ENCODE assay signal across 13 cellular contexts in genomic region chr9:73022353-73022752, GRCh38.
DNase-seq lines count a peak whose midpoint lies in the region; ATAC-seq, FAIRE-seq and TF ChIP-seq lines count a peak whose summit lies in the region.
"Had no signal": no experiment of that assay in that cellular context is flagged by ENCODE, and none has a peak within 500 bp of the region (broad histone marks: within the 10 kb centered on the region; RNA-seq: fewer than 3 reads in every experiment).

No MANE protein-coding gene starts in this region.

- H3K27me3 Mint-ChIP-seq in Calu3 (ENCODE audit: unreplicated experiment), result no peaks in the 10 kb centered on the region

- H3K4me1 Mint-ChIP-seq in Calu3 (ENCODE audit: low read depth, unreplicated experiment), result peaks cover 13% of the 10 kb centered on the region

- FAIRE-seq in A549 (lab: Jason Lieb, UNC), result peak; percentile 84
- FAIRE-seq in pancreas (lab: Jason Lieb, UNC), result peak; percentile 41
- FAIRE-seq: GM12878 had no signal

- 18% methylated on average over 2 of the region's 2 CpGs for WGBS in A549 (ENCODE audit: missing lambda C conversion rate)
- WGBS in esophagus muscularis mucosa, result 53% methylated on average over 2 of the region's 2 CpGs
- 41 to 49% methylated on average over 2 of the region's 2 CpGs for WGBS in pancreas, 2 donors

- H3K9me3 Mint-ChIP-seq in Calu3 (ENCODE audit: low read depth, unreplicated experiment), result no peaks in the 10 kb centered on the region

- no peaks in the 10 kb centered on the region for H3K36me3 Mint-ChIP-seq in Calu3 (ENCODE audit: insufficient read depth, unreplicated experiment)
- H3K36me3 Mint-ChIP-seq: CD4-positive, alpha-beta memory T cell had no signal

- no TSS peak for BruUV-seq in Calu3 (replicated peaks; lab: Mats Ljungman, UMichigan)

- TF ChIP-seq EP300 in A549 (IDR thresholded peaks at IDR 0.05), result no peak
- TF ChIP-seq EP300 in esophagus muscularis mucosa (IDR thresholded peaks at IDR 0.05), result no peak

- ATAC-seq in A549 (no peak), pancreas (peak in 2 of 4 donors; percentile 21 to 30)

- H4K20me1 ChIP-seq in Loucy (ENCODE audit: insufficient read depth, low read length, poor library complexity, severe bottlenecking), result no peaks in the 10 kb centered on the region
- H4K20me1 ChIP-seq: BLaER1 had no signal

- H3K4me2 ChIP-seq in A549 (peak overlapping the region; percentile 71; the same call in 2 of the 3 replicates), Loucy (ENCODE audit: low read depth, low read length, poor library complexity, severe bottlenecking) (no peak overlapping the region)
- H3K4me2 ChIP-seq: KMS-11 had no signal

- H3K4me3 ChIP-seq in A549 (no peak overlapping the region), Loucy (ENCODE audit: low read length, poor library complexity, severe bottlenecking) (no peak overlapping the region), esophagus muscularis mucosa (no peak overlapping the region), pancreas (no peak overlapping the region)
- H3K4me3 ChIP-seq: BLaER1, GM12878 had no signal

- no peak for TF ChIP-seq CTCF in A549 (IDR thresholded peaks at IDR 0.05)
- TF ChIP-seq CTCF in Loucy (conservative IDR thresholded peaks at IDR 0.05; ENCODE audit: low read length), result no peak
- no peak for TF ChIP-seq CTCF in esophagus muscularis mucosa (IDR thresholded peaks at IDR 0.05)
- no peak for TF ChIP-seq CTCF in pancreas (IDR thresholded peaks at IDR 0.05)
- no peak for TF ChIP-seq CTCF in Calu3 (IDR thresholded peaks at IDR 0.05; ENCODE audit: unreplicated experiment)

- TF ChIP-seq RAD21 in A549 (conservative IDR thresholded peaks at IDR 0.05 in 1 of 2, IDR thresholded peaks at IDR 0.05 in 1 of 2), result no peak

- H3K27ac ChIP-seq in A549, result peak overlapping the region; percentile 87 to 89
- H3K27ac ChIP-seq in esophagus muscularis mucosa (replicated peaks in 1 of 4), result peak overlapping the region in 3 of 4 donors; percentile 75 to 76 (median 75)
- H3K27ac ChIP-seq in pancreas, result no peak overlapping the region
- H3K27ac ChIP-seq: KMS-11 had no signal

- POLR2A ChIA-PET in A549 (lab: Yijun Ruan, JAX), result interaction anchor here (1.3 to 1.7 kb wide), 2 partner anchors 72 to 97 kb away, joined by 3 to 6 read pairs; no protein-coding TSS in a partner anchor

- no peak overlapping the region for H3K4me3 Mint-ChIP-seq in Calu3 (ENCODE audit: low read depth, unreplicated experiment)

- no peaks in the 10 kb centered on the region for H3K36me3 ChIP-seq in Loucy (ENCODE audit: insufficient read depth, low read length)
- H3K36me3 ChIP-seq in esophagus muscularis mucosa, result no peaks in the 10 kb centered on the region
- H3K36me3 ChIP-seq in pancreas, result no peaks in the 10 kb centered on the region
- H3K36me3 ChIP-seq: BLaER1 had no signal

- H3K4me1 ChIP-seq in A549, result peaks cover 26% of the 10 kb centered on the region
- peaks cover 10% of the 10 kb centered on the region for H3K4me1 ChIP-seq in Loucy (ENCODE audit: insufficient read depth, low read length, poor library complexity, severe bottlenecking)
- H3K4me1 ChIP-seq in esophagus muscularis mucosa, result peaks cover 0 to 25% (median 20%) of the 10 kb centered on the region in 4 donors
- peaks cover 4 to 6% (median 4%) of the 10 kb centered on the region in 3 donors for H3K4me1 ChIP-seq in pancreas

- H3K79me2 ChIP-seq in Loucy (ENCODE audit: insufficient read depth, low read length), result no peaks in the 10 kb centered on the region

- H2AFZ ChIP-seq in Loucy (ENCODE audit: low read length), result 0 out of 2 replicates have a peak overlapping the region, but pooled peaks have one; percentile 2

- DNase-seq in A549 (ENCODE audit: low read depth in 1 of 2, low spot score in 1 of 2) (no peak), esophagus muscularis mucosa (ENCODE audit: extremely low spot score) (no peak), pancreas (no peak), Calu3 (no peak)
- no peak for DNase-seq in activated CD4-positive, alpha-beta T cell treated with anti-CD3 and anti-CD28 coated beads for 4 hours
- no peak for DNase-seq in activated CD8-positive, alpha-beta memory T cell treated with anti-CD3 and anti-CD28 coated beads for 24 hours
- DNase-seq: NCI-H1436, NCI-H524 treated with DMSO at 0.1 percent for 48 hours had no signal

- CTCF ChIA-PET in A549 (lab: Yijun Ruan, JAX) (interaction anchor here (0.5 to 3.8 kb wide), 60 partner anchors 8 to 983 kb away, joined by 3 to 35 read pairs (median 6); no protein-coding TSS in a partner anchor), Calu3 (lab: Charles Lee) (interaction anchor here (0.8 to 1.3 kb wide), 5 partner anchors 78 to 178 kb away, joined by 3 to 10 read pairs (median 5); no protein-coding TSS in a partner anchor)

- no peak overlapping the region for H3K9ac ChIP-seq in Loucy (ENCODE audit: low read depth, low read length, poor library complexity, severe bottlenecking)
- H3K9ac ChIP-seq: BLaER1, KMS-11 had no signal

- H3K27me3 ChIP-seq in Loucy (ENCODE audit: insufficient read depth, low read length, poor library complexity, severe bottlenecking) (no peaks in the 10 kb centered on the region), esophagus muscularis mucosa (no peaks in the 10 kb centered on the region), pancreas (no peaks in the 10 kb centered on the region)
- H3K27me3 ChIP-seq: BLaER1 had no signal

- H3F3A ChIP-seq in Loucy (ENCODE audit: low read depth), result no peaks in the 10 kb centered on the region

- H3K9me3 ChIP-seq in A549 (peaks cover 23% of the 10 kb centered on the region), Loucy (ENCODE audit: insufficient read depth, low read depth, low read length) (peaks cover 6% of the 10 kb centered on the region), esophagus muscularis mucosa (peaks cover 0 to 5% (median 2%) of the 10 kb centered on the region in 4 donors), pancreas (no peaks in the 10 kb centered on the region)

- no peak overlapping the region for H3K27ac Mint-ChIP-seq in Calu3 (ENCODE audit: unreplicated experiment)
- H3K27ac Mint-ChIP-seq: CD4-positive, alpha-beta memory T cell had no signal

- intact Hi-C loops in esophagus muscularis mucosa (cut with DNase I) (loop anchor here (5.0 kb wide), 3 partner anchors 60 to 165 kb away; no protein-coding TSS in a partner anchor), pancreas (cut with DNase I) (loop anchor here in 1 of 3 donors (10.0 kb wide), 1 partner anchor 168 kb away; no protein-coding TSS in a partner anchor), Calu3 (cut with micrococcal nuclease; ENCODE audit: unreplicated experiment) (loop anchor here (5.0 kb wide), 2 partner anchors 40 to 165 kb away; no protein-coding TSS in a partner anchor)

- TF ChIP-seq POLR2A in A549 (IDR thresholded peaks at IDR 0.05; ENCODE audit: low read length), result no peak
- TF ChIP-seq POLR2A in esophagus muscularis mucosa (IDR thresholded peaks at IDR 0.05; ENCODE audit: low read depth), result no peak

- H3K9me2 ChIP-seq in Loucy (replicated peaks; ENCODE audit: low read depth, low read length), result no peaks in the 10 kb centered on the region

TF ChIP-seq in A549, 52 proteins besides CTCF, POLR2A, EP300 and RAD21:
- TF ChIP-seq, protein P1, sequence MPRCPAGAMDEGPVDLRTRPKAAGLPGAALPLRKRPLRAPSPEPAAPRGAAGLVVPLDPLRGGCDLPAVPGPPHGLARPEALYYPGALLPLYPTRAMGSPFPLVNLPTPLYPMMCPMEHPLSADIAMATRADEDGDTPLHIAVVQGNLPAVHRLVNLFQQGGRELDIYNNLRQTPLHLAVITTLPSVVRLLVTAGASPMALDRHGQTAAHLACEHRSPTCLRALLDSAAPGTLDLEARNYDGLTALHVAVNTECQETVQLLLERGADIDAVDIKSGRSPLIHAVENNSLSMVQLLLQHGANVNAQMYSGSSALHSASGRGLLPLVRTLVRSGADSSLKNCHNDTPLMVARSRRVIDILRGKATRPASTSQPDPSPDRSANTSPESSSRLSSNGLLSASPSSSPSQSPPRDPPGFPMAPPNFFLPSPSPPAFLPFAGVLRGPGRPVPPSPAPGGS (IDR thresholded peaks at IDR 0.05), result no peak
- no peak for TF ChIP-seq ZNF302 (CRISPR knock-in tag; IDR thresholded peaks at IDR 0.05)
- TF ChIP-seq NR3C1 (IDR thresholded peaks at IDR 0.05), result no peak
TF ChIP-seq in A549: peak in this region for 0.

Comparison
In these comparisons a context has a peak if more than half of its experiments do, and no peak if none do; other contexts are left out.
1. H3K27ac ChIP-seq: peak in A549 (2 of 2) and esophagus muscularis mucosa (3 of 4); none in pancreas (0 of 4).